8 cellular contexts compared by ENCODE assay signal in the genomic region with DNA sequence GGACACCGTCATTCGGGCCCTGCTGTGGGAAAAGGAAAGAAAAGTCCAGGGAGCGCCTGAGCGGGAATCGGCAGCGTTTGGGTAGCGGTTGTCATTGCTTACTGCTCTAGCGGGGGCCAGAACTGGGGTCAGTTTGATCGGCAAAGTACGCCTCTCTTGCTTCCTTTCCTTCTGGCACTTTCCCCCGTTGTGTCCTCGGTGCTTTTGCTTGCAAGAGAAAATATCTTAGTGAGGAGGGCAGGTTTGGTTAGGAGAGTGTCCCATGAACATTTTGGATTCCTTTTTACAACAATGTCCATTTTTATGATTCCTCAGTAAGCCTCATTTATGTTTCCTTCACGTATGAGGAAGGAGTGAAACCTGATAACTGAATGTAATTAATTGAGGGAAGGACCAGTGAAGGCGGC. TPM values are rescaled to one million over a fixed set of nuclear protein-coding genes. Genes with fewer than 3 reads are reported as not detected.
DNase-seq lines count a peak whose midpoint lies in the region; TF ChIP-seq lines count a peak whose summit lies in the region.

No MANE protein-coding gene starts in this region.

- H3K9ac ChIP-seq in OCI-LY1 (ENCODE audit: low read length) (peak overlapping the region; percentile 97), neural progenitor cell (peak overlapping the region; percentile 64)

- DNase-seq in NCI-H1694 (lab: John Stamatoyannopoulos, UW) = peak; percentile 30
- no peak for DNase-seq in NCI-H1694 treated with DMSO at 0.1 percent for 48 hours (lab: John Stamatoyannopoulos, UW)
- no peak for DNase-seq in neural progenitor cell (ENCODE audit: low spot score)
- no peak for DNase-seq in epidermal melanocyte (ENCODE audit: insufficient read length, low spot score)
- DNase-seq in AG08396 (ENCODE audit: low spot score) = no peak
- no peak for DNase-seq in 8988T

- H3K9me2 ChIP-seq in OCI-LY1 (ENCODE audit: low read depth, low read length) = no peaks in the 10 kb centered on the region

- H3K27me3 Mint-ChIP-seq in neural progenitor cell (ENCODE audit: insufficient read depth, low read depth) = peaks cover 2% of the 10 kb centered on the region

- peaks cover 26% of the 10 kb centered on the region for H3K4me1 Mint-ChIP-seq in neural progenitor cell

- peak overlapping the region; percentile 95 for H3K4me3 Mint-ChIP-seq in neural progenitor cell

- peak overlapping the region; percentile 64 for H3K27ac Mint-ChIP-seq in neural progenitor cell

- no peaks in the 10 kb centered on the region for H3K9me3 Mint-ChIP-seq in neural progenitor cell

- H3K36me3 ChIP-seq in OCI-LY1 (ENCODE audit: insufficient read depth, low read length) (peaks cover 49% of the 10 kb centered on the region), ectodermal cell (ENCODE audit: control insufficient read depth, insufficient read depth, low read length) (peaks cover 14% of the 10 kb centered on the region), neural progenitor cell (no peaks in the 10 kb centered on the region)

- H3K27me3 ChIP-seq in OCI-LY1 (ENCODE audit: insufficient read depth, low read length) (no peaks in the 10 kb centered on the region), ectodermal cell (ENCODE audit: control insufficient read depth, insufficient read depth, low read length, poor library complexity, severe bottlenecking) (no peaks in the 10 kb centered on the region), neural progenitor cell (no peaks in the 10 kb centered on the region)

- peak overlapping the region; percentile 99 for H3K4me2 ChIP-seq in OCI-LY1 (ENCODE audit: low read length)
- H3K4me2 ChIP-seq in neural progenitor cell = peak overlapping the region; percentile 96

- 0 out of 2 replicates have a peak overlapping the region, but pooled peaks have one; percentile 36 for H2AFZ ChIP-seq in OCI-LY1 (ENCODE audit: low read length)
- peak overlapping the region; percentile 84 for H2AFZ ChIP-seq in neural progenitor cell (replicated peaks)

- H4K20me1 ChIP-seq in OCI-LY1 (ENCODE audit: insufficient read depth, low read length) (no peaks in the 10 kb centered on the region), neural progenitor cell (ENCODE audit: low read depth) (peaks cover 43% of the 10 kb centered on the region)

- H3K9me3 ChIP-seq in OCI-LY1 (ENCODE audit: low read length) (no peaks in the 10 kb centered on the region), ectodermal cell (ENCODE audit: control insufficient read depth, low read length) (no peaks in the 10 kb centered on the region), neural progenitor cell (ENCODE audit: low read depth) (no peaks in the 10 kb centered on the region)

- H3F3A ChIP-seq in OCI-LY1 (ENCODE audit: insufficient read depth, low read length) (no peaks in the 10 kb centered on the region), neural progenitor cell (ENCODE audit: low read depth) (peaks cover 27% of the 10 kb centered on the region)

- peak overlapping the region; percentile 98 for H3K4me3 ChIP-seq in OCI-LY1 (ENCODE audit: low read depth, low read length, poor library complexity, severe bottlenecking)
- peak overlapping the region; percentile 80 for H3K4me3 ChIP-seq in ectodermal cell (ENCODE audit: insufficient read depth, low read depth, low read length)
- H3K4me3 ChIP-seq in neural progenitor cell = peak overlapping the region; percentile 99

- peak overlapping the region; percentile 45 for H3K27ac ChIP-seq in OCI-LY1 (ENCODE audit: low read depth, low read length, poor library complexity, severe bottlenecking)
- H3K27ac ChIP-seq in ectodermal cell (ENCODE audit: insufficient read depth, low read depth, low read length, poor library complexity, severe bottlenecking) = peak overlapping the region; percentile 85
- peak overlapping the region; percentile 90 for H3K27ac ChIP-seq in neural progenitor cell

- H3K79me2 ChIP-seq in OCI-LY1 (ENCODE audit: insufficient read depth, low read length) (peaks cover 13% of the 10 kb centered on the region), neural progenitor cell (ENCODE audit: low read depth) (peaks cover 44% of the 10 kb centered on the region)

- WGBS in ectodermal cell, 2 experiments = 4 to 5% methylated on average over 13 to 14 of the region's 14 CpGs

- TF ChIP-seq CTCF in OCI-LY1 (IDR thresholded peaks at IDR 0.05; ENCODE audit: low read length) (no peak), neural progenitor cell (IDR thresholded peaks at IDR 0.05) (no peak)

- H3K4me1 ChIP-seq in OCI-LY1 (ENCODE audit: insufficient read depth, low read length, severe bottlenecking) = peaks cover 28% of the 10 kb centered on the region
- peaks cover 8% of the 10 kb centered on the region for H3K4me1 ChIP-seq in ectodermal cell (ENCODE audit: control insufficient read depth, insufficient read depth, low read length)
- H3K4me1 ChIP-seq in neural progenitor cell = peaks cover 19% of the 10 kb centered on the region

- peaks cover 10% of the 10 kb centered on the region for H3K36me3 Mint-ChIP-seq in neural progenitor cell

RNA-seq across cellular contexts. Expression of a gene that starts 0.7 kb away (rescaled TPM):
- polyA plus RNA-seq in ectodermal cell (2013, experiment 1 of 4) = 24.3 TPM
- polyA plus RNA-seq in ectodermal cell (2013, experiment 2 of 4) = 23.2 TPM
- polyA plus RNA-seq in ectodermal cell (2013, experiment 3 of 4) = 18.5 TPM
- polyA plus RNA-seq in ectodermal cell (2013, experiment 4 of 4) = 24.0 TPM
- total RNA-seq in neural progenitor cell (ENCODE audit: low replicate concordance) = 13.6 and 29.7 TPM in 2 replicates

RNA-seq across cellular contexts. Expression of a gene that starts 58.1 kb away (rescaled TPM):
- polyA plus RNA-seq in ectodermal cell (2013, experiment 1 of 4) = 64.7 TPM
- polyA plus RNA-seq in ectodermal cell (2013, experiment 2 of 4) = 65.0 TPM
- polyA plus RNA-seq in ectodermal cell (2013, experiment 3 of 4) = 46.7 TPM
- 58.0 TPM for polyA plus RNA-seq in ectodermal cell (2013, experiment 4 of 4)
- total RNA-seq in neural progenitor cell (ENCODE audit: low replicate concordance) = 58.6 and 64.7 TPM in 2 replicates
